Comparison of ENCODE assay signal across 1 cellular context in the genomic region with DNA sequence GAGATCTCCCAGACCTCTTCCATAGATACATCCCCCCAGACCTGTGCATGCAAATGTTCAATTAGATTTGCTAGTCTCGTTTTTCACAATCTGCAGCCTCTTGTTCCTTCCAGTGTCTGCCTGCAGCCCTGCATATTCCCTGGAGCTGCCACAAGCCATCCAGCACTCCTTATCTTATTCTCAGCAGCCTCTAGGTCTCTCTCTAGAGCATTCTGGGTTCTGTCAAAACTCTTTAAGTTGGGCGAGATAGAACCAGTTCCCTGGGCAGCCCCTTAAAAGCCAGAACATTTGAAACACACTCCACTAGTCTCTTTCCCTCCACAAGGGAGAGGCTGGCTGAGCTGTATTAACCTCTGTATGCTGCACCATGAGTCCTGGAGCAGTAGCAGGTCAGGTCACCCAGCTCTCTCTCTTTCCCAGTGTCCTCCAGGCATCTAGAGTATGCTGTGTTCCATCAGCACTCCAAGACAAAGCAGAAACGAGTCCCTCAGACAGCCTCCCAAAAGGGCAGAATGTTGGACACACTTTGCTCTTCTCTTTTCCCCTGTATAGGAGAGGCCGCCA.
TF ChIP-seq lines count a peak whose summit lies in the region.

No MANE protein-coding gene starts in this region.

TF ChIP-seq in WTC11, 78 proteins besides CTCF, POLR2A, EP300 and RAD21 (continued from another document):
- TF ChIP-seq, protein P1, sequence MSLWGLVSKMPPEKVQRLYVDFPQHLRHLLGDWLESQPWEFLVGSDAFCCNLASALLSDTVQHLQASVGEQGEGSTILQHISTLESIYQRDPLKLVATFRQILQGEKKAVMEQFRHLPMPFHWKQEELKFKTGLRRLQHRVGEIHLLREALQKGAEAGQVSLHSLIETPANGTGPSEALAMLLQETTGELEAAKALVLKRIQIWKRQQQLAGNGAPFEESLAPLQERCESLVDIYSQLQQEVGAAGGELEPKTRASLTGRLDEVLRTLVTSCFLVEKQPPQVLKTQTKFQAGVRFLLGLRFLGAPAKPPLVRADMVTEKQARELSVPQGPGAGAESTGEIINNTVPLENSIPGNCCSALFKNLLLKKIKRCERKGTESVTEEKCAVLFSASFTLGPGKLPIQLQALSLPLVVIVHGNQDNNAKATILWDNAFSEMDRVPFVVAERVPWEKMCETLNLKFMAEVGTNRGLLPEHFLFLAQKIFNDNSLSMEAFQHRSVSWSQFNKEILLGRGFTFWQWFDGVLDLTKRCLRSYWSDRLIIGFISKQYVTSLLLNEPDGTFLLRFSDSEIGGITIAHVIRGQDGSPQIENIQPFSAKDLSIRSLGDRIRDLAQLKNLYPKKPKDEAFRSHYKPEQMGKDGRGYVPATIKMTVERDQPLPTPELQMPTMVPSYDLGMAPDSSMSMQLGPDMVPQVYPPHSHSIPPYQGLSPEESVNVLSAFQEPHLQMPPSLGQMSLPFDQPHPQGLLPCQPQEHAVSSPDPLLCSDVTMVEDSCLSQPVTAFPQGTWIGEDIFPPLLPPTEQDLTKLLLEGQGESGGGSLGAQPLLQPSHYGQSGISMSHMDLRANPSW (CRISPR knock-in tag; conservative IDR thresholded peaks at IDR 0.05; ENCODE audit: low read depth) = no peak
- TF ChIP-seq, protein P2, sequence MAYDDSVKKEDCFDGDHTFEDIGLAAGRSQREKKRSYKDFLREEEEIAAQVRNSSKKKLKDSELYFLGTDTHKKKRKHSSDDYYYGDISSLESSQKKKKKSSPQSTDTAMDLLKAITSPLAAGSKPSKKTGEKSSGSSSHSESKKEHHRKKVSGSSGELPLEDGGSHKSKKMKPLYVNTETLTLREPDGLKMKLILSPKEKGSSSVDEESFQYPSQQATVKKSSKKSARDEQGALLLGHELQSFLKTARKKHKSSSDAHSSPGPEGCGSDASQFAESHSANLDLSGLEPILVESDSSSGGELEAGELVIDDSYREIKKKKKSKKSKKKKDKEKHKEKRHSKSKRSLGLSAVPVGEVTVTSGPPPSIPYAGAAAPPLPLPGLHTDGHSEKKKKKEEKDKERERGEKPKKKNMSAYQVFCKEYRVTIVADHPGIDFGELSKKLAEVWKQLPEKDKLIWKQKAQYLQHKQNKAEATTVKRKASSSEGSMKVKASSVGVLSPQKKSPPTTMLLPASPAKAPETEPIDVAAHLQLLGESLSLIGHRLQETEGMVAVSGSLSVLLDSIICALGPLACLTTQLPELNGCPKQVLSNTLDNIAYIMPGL (CRISPR knock-in tag; IDR thresholded peaks at IDR 0.05) = no peak
- TF ChIP-seq, protein P3, sequence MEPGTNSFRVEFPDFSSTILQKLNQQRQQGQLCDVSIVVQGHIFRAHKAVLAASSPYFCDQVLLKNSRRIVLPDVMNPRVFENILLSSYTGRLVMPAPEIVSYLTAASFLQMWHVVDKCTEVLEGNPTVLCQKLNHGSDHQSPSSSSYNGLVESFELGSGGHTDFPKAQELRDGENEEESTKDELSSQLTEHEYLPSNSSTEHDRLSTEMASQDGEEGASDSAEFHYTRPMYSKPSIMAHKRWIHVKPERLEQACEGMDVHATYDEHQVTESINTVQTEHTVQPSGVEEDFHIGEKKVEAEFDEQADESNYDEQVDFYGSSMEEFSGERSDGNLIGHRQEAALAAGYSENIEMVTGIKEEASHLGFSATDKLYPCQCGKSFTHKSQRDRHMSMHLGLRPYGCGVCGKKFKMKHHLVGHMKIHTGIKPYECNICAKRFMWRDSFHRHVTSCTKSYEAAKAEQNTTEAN (CRISPR knock-in tag; IDR thresholded peaks at IDR 0.05) = no peak
